In genomic region chr4:182628000-182628399, GRCh38 we compare ENCODE assay signal across 22 cellular contexts.
"Had no signal": no experiment of that assay in that cellular context is flagged by ENCODE, and none has a peak within 500 bp of the region (broad histone marks: within the 10 kb centered on the region; RNA-seq: fewer than 3 reads in every experiment).

No MANE protein-coding gene starts in this region.

- H3K4me3 ChIP-seq: lung, mucosa of descending colon, pancreas, right atrium auricular region, testis, tibial nerve, upper lobe of left lung had no signal

- ATAC-seq: effector memory CD8-positive, alpha-beta T cell; left lobe of liver; mucosa of descending colon; natural killer cell treated with Interleukin-12 subunit alpha and Interleukin-12 subunit beta and Interleukin-15 and Interleukin-18, amount 100 ng/mL, for 72 hours; sciatic nerve; stimulated activated memory B cell treated with anti-CD40 and anti-IgM and Interleukin-4, amounts not matched to agents 10 μg/mL and 1 μg/mL and 100 μg/mL, for 72 hours; stimulated activated naive CD8-positive, alpha-beta T cell treated with anti-CD3 and anti-CD28 coated beads, Interleukin-15, Interleukin-2, amounts not matched to agents 100 U/mL and 50 U/mL, for 24 hours had no signal

- DNase-seq: cortex of kidney; effector memory CD8-positive, alpha-beta T cell; hypothalamus; immature natural killer cell; mucosa of descending colon; naive B cell; pancreas; stimulated activated CD4-positive, alpha-beta T cell treated with anti-CD3 and anti-CD28 coated beads, Interleukin-4, amount 100 ng/mL, for 4 hours; stimulated activated naive CD8-positive, alpha-beta T cell treated with anti-CD3 and anti-CD28 coated beads, Interleukin-15, Interleukin-2, amounts not matched to agents 100 U/mL and 50 U/mL, for 24 hours; substantia nigra; testis; upper lobe of left lung had no signal

- H3K27me3 ChIP-seq: neutrophil, pancreas, right atrium auricular region, testis, tibial nerve, upper lobe of left lung had no signal

- H3K36me3 ChIP-seq: neutrophil, pancreas, right atrium auricular region, upper lobe of left lung had no signal

- H3K9me3 Mint-ChIP-seq: effector memory CD8-positive, alpha-beta T cell; immature natural killer cell; memory B cell; natural killer cell treated with Interleukin-12 subunit alpha and Interleukin-12 subunit beta and Interleukin-15 and Interleukin-18, amount 100 ng/mL, for 72 hours; stimulated activated memory B cell treated with anti-CD40 and anti-IgM and Interleukin-4, amounts not matched to agents 10 μg/mL and 1 μg/mL and 100 μg/mL, for 72 hours had no signal

- H3K4me1 ChIP-seq: pancreas, right atrium auricular region, testis, tibial nerve, upper lobe of left lung had no signal

- H3K36me3 Mint-ChIP-seq: immature natural killer cell; memory B cell; naive B cell; natural killer cell treated with Interleukin-12 subunit alpha and Interleukin-12 subunit beta and Interleukin-15 and Interleukin-18, amount 100 ng/mL, for 72 hours; stimulated activated memory B cell treated with anti-CD40 and anti-IgM and Interleukin-4, amounts not matched to agents 10 μg/mL and 1 μg/mL and 100 μg/mL, for 72 hours had no signal

- H3K4me1 Mint-ChIP-seq: immature natural killer cell; memory B cell; naive B cell; stimulated activated memory B cell treated with anti-CD40 and anti-IgM and Interleukin-4, amounts not matched to agents 10 μg/mL and 1 μg/mL and 100 μg/mL, for 72 hours had no signal

- H3K27ac ChIP-seq: neutrophil, pancreas, right atrium auricular region, testis, tibial nerve, upper lobe of left lung had no signal

- H3K9me3 ChIP-seq: mucosa of descending colon, neutrophil, pancreas, right atrium auricular region, testis, tibial nerve, upper lobe of left lung had no signal

- H3K4me3 Mint-ChIP-seq: effector memory CD8-positive, alpha-beta T cell; immature natural killer cell; memory B cell; naive B cell; natural killer cell treated with Interleukin-12 subunit alpha and Interleukin-12 subunit beta and Interleukin-15 and Interleukin-18, amount 100 ng/mL, for 72 hours; neural crest cell; stimulated activated memory B cell treated with anti-CD40 and anti-IgM and Interleukin-4, amounts not matched to agents 10 μg/mL and 1 μg/mL and 100 μg/mL, for 72 hours had no signal

- H3K27me3 Mint-ChIP-seq: stimulated activated memory B cell treated with anti-CD40 and anti-IgM and Interleukin-4, amounts not matched to agents 10 μg/mL and 1 μg/mL and 100 μg/mL, for 72 hours had no signal

- H3K27ac Mint-ChIP-seq: effector memory CD8-positive, alpha-beta T cell; immature natural killer cell; memory B cell; naive B cell; natural killer cell treated with Interleukin-12 subunit alpha and Interleukin-12 subunit beta and Interleukin-15 and Interleukin-18, amount 100 ng/mL, for 72 hours; stimulated activated memory B cell treated with anti-CD40 and anti-IgM and Interleukin-4, amounts not matched to agents 10 μg/mL and 1 μg/mL and 100 μg/mL, for 72 hours had no signal
